In genomic region chr6:144047688-144048087, GRCh38 we compare ENCODE assay signal across 35 cellular contexts.
"Had no signal": no experiment of that assay in that cellular context is flagged by ENCODE, and none has a peak within 500 bp of the region (broad histone marks: within the 10 kb centered on the region; RNA-seq: fewer than 3 reads in every experiment).

No MANE protein-coding gene starts in this region.

- H3K9ac ChIP-seq: KMS-11 had no signal

- H3K27ac ChIP-seq: KMS-11 had no signal

- H3K27me3 ChIP-seq: MG63 had no signal

- H3K36me3 ChIP-seq: MG63 had no signal

- H3K4me2 ChIP-seq: KMS-11 had no signal

- DNase-seq: Karpas-422, Kasumi-1, MG63, MM.1S, MV-4-11, NCI-H1048, NCI-H1092, NCI-H1092 treated with DMSO at 0.1 percent for 48 hours, NCI-H1105, NCI-H1105 treated with DMSO at 0.1 percent for 48 hours, NCI-H1417, NCI-H1417 treated with DMSO at 0.1 percent for 48 hours, NCI-H1436, NCI-H1436 treated with DMSO at 0.1 percent for 48 hours, NCI-H146, NCI-H1694, NCI-H1694 treated with DMSO at 0.1 percent for 48 hours, NCI-H187, NCI-H187 treated with DMSO at 0.1 percent for 48 hours, NCI-H1930, NCI-H2029, NCI-H2029 treated with DMSO at 0.1 percent for 48 hours, NCI-H2081, NCI-H2081 treated with DMSO at 0.1 percent for 48 hours, NCI-H2107, NCI-H2171, NCI-H2171 treated with DMSO at 0.1 percent for 48 hours, NCI-H2227 treated with DMSO at 0.1 percent for 48 hours, NCI-H226, NCI-H345, NCI-H446, NCI-H446 treated with DMSO at 0.1 percent for 48 hours, NCI-H510A, NCI-H510A treated with DMSO at 0.1 percent for 48 hours had no signal

- H3K4me3 ChIP-seq: MG63 had no signal
